In the genomic region with DNA sequence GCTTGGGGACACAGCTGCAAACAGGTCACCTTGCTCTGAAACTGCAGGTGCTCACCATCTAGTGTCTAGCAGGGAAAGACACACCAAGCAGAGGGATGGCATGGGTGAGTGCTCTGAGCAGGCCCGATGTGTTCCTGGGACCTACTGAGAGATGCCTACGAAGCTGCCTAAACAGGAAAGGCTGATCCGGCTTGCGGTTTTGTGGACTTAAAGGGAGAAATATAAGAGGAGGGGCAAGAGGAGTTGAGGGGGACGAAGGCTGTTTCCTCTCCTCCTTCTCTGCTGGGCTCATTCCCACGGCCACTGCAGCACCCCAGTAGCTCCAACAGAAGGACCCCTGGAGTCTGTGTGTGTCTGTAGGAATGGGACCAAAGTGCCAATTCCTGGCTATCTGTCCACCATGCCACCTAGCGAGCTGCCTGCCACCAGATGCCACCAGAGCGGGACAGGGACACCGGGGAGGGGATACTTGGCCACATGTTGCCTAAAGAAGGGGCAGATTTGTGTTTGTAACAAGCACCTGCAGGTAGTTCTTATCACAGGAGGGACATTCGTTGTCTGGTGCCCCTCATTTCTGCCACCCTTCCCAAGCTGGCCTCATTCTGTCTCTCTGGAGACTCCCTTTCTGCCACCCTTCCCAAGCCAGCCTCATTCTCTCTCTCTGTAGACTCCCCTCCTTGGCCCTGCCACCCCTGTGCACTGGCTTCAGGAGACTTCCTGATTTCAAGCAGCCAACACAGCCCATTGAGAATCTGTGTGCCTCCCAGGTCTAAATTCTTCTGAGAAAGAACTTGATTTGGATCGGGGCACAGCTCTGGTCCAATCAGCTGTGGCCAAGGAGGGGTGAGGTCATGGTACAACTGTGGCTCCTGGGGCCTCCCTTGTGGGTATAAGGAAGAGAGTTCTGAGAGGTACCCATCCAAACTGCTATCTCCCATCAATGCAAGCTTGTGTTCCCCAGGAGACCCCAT, we compare ENCODE assay signal across 23 cellular contexts.
"Had no signal": no experiment of that assay in that cellular context is flagged by ENCODE, and none has a peak within 500 bp of the region (broad histone marks: within the 10 kb centered on the region; RNA-seq: fewer than 3 reads in every experiment).

No MANE protein-coding gene starts in this region.

- H3K27ac ChIP-seq: heart right ventricle, parathyroid adenoma, thyroid gland, WERI-Rb-1 had no signal

- DNase-seq: activated CD4-positive, alpha-beta T cell treated with anti-CD3 and anti-CD28 coated beads, Interleukin-2, amount 10 ng/mL, durations not matched to agents 7 days and 5 days; activated CD4-positive, CD25-positive, alpha-beta regulatory T cell treated with anti-CD3 and anti-CD28 coated beads, Interleukin-2, amount 50 U/mL, for 72 hours; activated CD8-positive, alpha-beta T cell treated with anti-CD3 and anti-CD28 coated beads, Interleukin-2, amount 10 ng/mL, durations not matched to agents 7 days and 5 days; activated naive CD4-positive, alpha-beta T cell treated with Interleukin-2 at 50 U/mL for 16 hours; activated naive CD8-positive, alpha-beta T cell treated with anti-CD3 and anti-CD28 coated beads, Interleukin-2, amount 10 ng/mL, durations not matched to agents 7 days and 5 days; activated T-cell treated with anti-CD3 and anti-CD28 coated beads, Interleukin-2, amount 50 U/mL, for 24 hours; amygdala; effector CD4-positive, alpha-beta T cell; foreskin fibroblast; heart right ventricle; islet precursor cell; left cardiac atrium; right cardiac atrium; stimulated activated CD4-positive, alpha-beta T cell treated with anti-CD3 and anti-CD28 coated beads, Interleukin-1b, Interleukin-23, amount 100 ng/mL, for 48 hours; substantia nigra; T-helper 2 cell; thyroid gland; WERI-Rb-1 had no signal

- ATAC-seq: activated CD8-positive, alpha-beta T cell treated with anti-CD3 and anti-CD28 coated beads, Interleukin-2, amount 10 ng/mL, durations not matched to agents 7 days and 5 days; activated T-helper 17 cell treated with anti-CD3 and anti-CD28 coated beads, Interleukin-2, amount 50 U/mL, for 72 hours; left cardiac atrium had no signal

- H3K36me3 ChIP-seq: heart right ventricle, thyroid gland, WERI-Rb-1 had no signal

- H3K4me1 ChIP-seq: parathyroid adenoma had no signal

- H3K4me3 ChIP-seq: heart right ventricle, thyroid gland had no signal

- H3K9me3 Mint-ChIP-seq: activated CD4-positive, alpha-beta T cell treated with anti-CD3 and anti-CD28 coated beads, Interleukin-2, amount 10 ng/mL, durations not matched to agents 7 days and 5 days; activated naive CD8-positive, alpha-beta T cell treated with anti-CD3 and anti-CD28 coated beads, Interleukin-2, amount 10 ng/mL, durations not matched to agents 7 days and 5 days; activated T-cell treated with anti-CD3 and anti-CD28 coated beads, Interleukin-2, amount 50 U/mL, for 24 hours; activated T-helper 17 cell treated with anti-CD3 and anti-CD28 coated beads, Interleukin-2, amount 50 U/mL, for 72 hours; memory B cell; nephron; stimulated activated naive CD8-positive, alpha-beta T cell treated with anti-CD3 and anti-CD28 coated beads, Interleukin-15, Interleukin-2, amounts not matched to agents 100 ng/mL and 50 ng/mL, for 24 hours had no signal

- H3K4me1 Mint-ChIP-seq: activated CD4-positive, alpha-beta T cell treated with anti-CD3 and anti-CD28 coated beads, Interleukin-2, amount 10 ng/mL, durations not matched to agents 7 days and 5 days; activated naive CD8-positive, alpha-beta T cell treated with anti-CD3 and anti-CD28 coated beads, Interleukin-2, amount 10 ng/mL, durations not matched to agents 7 days and 5 days; activated T-helper 17 cell treated with anti-CD3 and anti-CD28 coated beads, Interleukin-2, amount 50 U/mL, for 72 hours; memory B cell had no signal

- H3K27me3 ChIP-seq: thyroid gland had no signal

- H3K27ac Mint-ChIP-seq: activated CD4-positive, alpha-beta T cell treated with anti-CD3 and anti-CD28 coated beads, Interleukin-2, amount 10 ng/mL, durations not matched to agents 7 days and 5 days; activated CD8-positive, alpha-beta T cell treated with anti-CD3 and anti-CD28 coated beads, Interleukin-2, amount 10 ng/mL, durations not matched to agents 7 days and 5 days; activated naive CD8-positive, alpha-beta T cell treated with anti-CD3 and anti-CD28 coated beads, Interleukin-2, amount 10 ng/mL, durations not matched to agents 7 days and 5 days; activated T-cell treated with anti-CD3 and anti-CD28 coated beads, Interleukin-2, amount 50 U/mL, for 24 hours; activated T-helper 17 cell treated with anti-CD3 and anti-CD28 coated beads, Interleukin-2, amount 50 U/mL, for 72 hours; memory B cell; stimulated activated naive CD8-positive, alpha-beta T cell treated with anti-CD3 and anti-CD28 coated beads, Interleukin-15, Interleukin-2, amounts not matched to agents 100 ng/mL and 50 ng/mL, for 24 hours had no signal

- H3K4me3 Mint-ChIP-seq: activated CD4-positive, alpha-beta T cell treated with anti-CD3 and anti-CD28 coated beads, Interleukin-2, amount 10 ng/mL, durations not matched to agents 7 days and 5 days; activated CD8-positive, alpha-beta T cell treated with anti-CD3 and anti-CD28 coated beads, Interleukin-2, amount 10 ng/mL, durations not matched to agents 7 days and 5 days; activated naive CD8-positive, alpha-beta T cell treated with anti-CD3 and anti-CD28 coated beads, Interleukin-2, amount 10 ng/mL, durations not matched to agents 7 days and 5 days; activated T-cell treated with anti-CD3 and anti-CD28 coated beads, Interleukin-2, amount 50 U/mL, for 24 hours; activated T-helper 17 cell treated with anti-CD3 and anti-CD28 coated beads, Interleukin-2, amount 50 U/mL, for 72 hours; memory B cell; nephron; stimulated activated naive CD8-positive, alpha-beta T cell treated with anti-CD3 and anti-CD28 coated beads, Interleukin-15, Interleukin-2, amounts not matched to agents 100 ng/mL and 50 ng/mL, for 24 hours had no signal

- H3K36me3 Mint-ChIP-seq: activated naive CD8-positive, alpha-beta T cell treated with anti-CD3 and anti-CD28 coated beads, Interleukin-2, amount 10 ng/mL, durations not matched to agents 7 days and 5 days; memory B cell had no signal

- H3K9me3 ChIP-seq: heart right ventricle, thyroid gland had no signal

- H3K27me3 Mint-ChIP-seq: activated CD4-positive, alpha-beta T cell treated with anti-CD3 and anti-CD28 coated beads, Interleukin-2, amount 10 ng/mL, durations not matched to agents 7 days and 5 days had no signal
